In genomic region chr9:87661241-87661640, GRCh38 we compare ENCODE assay signal across 21 cellular contexts.
DNase-seq lines count a peak whose midpoint lies in the region; ATAC-seq and TF ChIP-seq lines count a peak whose summit lies in the region.
"Had no signal": no experiment of that assay in that cellular context is flagged by ENCODE, and none has a peak within 500 bp of the region (broad histone marks: within the 10 kb centered on the region; RNA-seq: fewer than 3 reads in every experiment).

No MANE protein-coding gene starts in this region.

- peak; percentile 44 for ATAC-seq in activated CD4-positive, alpha-beta T cell treated with anti-CD3 and anti-CD28 coated beads for 36 hours
- ATAC-seq in GM19035 (IDR thresholded peaks at IDR 0.05; ENCODE audit: unreplicated experiment) = no peak
- no peak for ATAC-seq in left lobe of liver
- ATAC-seq: SK-N-SH treated with all-trans-retinoic acid at 6 μM for 48 hours had no signal

- CTCF ChIA-PET in activated CD4-positive, alpha-beta T cell treated with anti-CD3 and anti-CD28 coated beads for 36 hours (lab: Charles Lee) = interaction anchor here (1.0 to 2.5 kb wide), 2 partner anchors 151 to 323 kb away, joined by 3 to 19 read pairs; no protein-coding TSS in a partner anchor
- CTCF ChIA-PET in CD8-positive, alpha-beta memory T cell (lab: Charles Lee) = no interaction called here

- H3K4me3 ChIP-seq in SK-N-MC = no peak overlapping the region
- H3K4me3 ChIP-seq in CD8-positive, alpha-beta memory T cell (ENCODE audit: low read length) = no peak overlapping the region
- H3K4me3 ChIP-seq: MG63 had no signal

- POLR2A ChIA-PET in activated CD4-positive, alpha-beta T cell treated with anti-CD3 and anti-CD28 coated beads for 36 hours (lab: Charles Lee) = no interaction called here
- POLR2A ChIA-PET in CD8-positive, alpha-beta memory T cell (lab: Charles Lee) = no interaction called here

- no peak for DNase-seq in activated CD4-positive, alpha-beta T cell treated with anti-CD3 and anti-CD28 coated beads for 36 hours
- DNase-seq in activated CD4-positive, alpha-beta T cell treated with anti-CD3 and anti-CD28 coated beads, Interleukin-2, amount 50 U/mL, for 4 hours = no peak
- no peak for DNase-seq in SK-N-MC (ENCODE audit: low read depth, low spot score)
- DNase-seq in mesothelial cell of epicardium (ENCODE audit: low spot score in 2 of 2, unreplicated experiment in 2 of 2) = no peak
- no peak for DNase-seq in AG20443 (ENCODE audit: low spot score)
- DNase-seq in CD8-positive, alpha-beta memory T cell = no peak
- no peak for DNase-seq in left lobe of liver (ENCODE audit: low spot score)
- DNase-seq: ACHN, KBM-7, MG63, NCI-H1105 treated with DMSO at 0.1 percent for 48 hours, NCI-H146, NCI-H1930, NCI-H2107, NCI-H446, NCI-H524 treated with DMSO at 0.1 percent for 48 hours, NCI-H774, SIG-M5 had no signal

- no peak overlapping the region for H3K9ac ChIP-seq in SK-N-MC (ENCODE audit: insufficient read length)

- no peaks in the 10 kb centered on the region for H3K27me3 ChIP-seq in CD8-positive, alpha-beta memory T cell (ENCODE audit: insufficient read depth, low read length, poor library complexity, severe bottlenecking)
- H3K27me3 ChIP-seq: MG63 had no signal

- intact Hi-C loops in activated CD4-positive, alpha-beta T cell treated with anti-CD3 and anti-CD28 coated beads for 36 hours (cut with DNase I, micrococcal nuclease) = loop anchor here in 1 of 2 experiments (10.0 kb wide), 1 partner anchor 1226 kb away; no protein-coding TSS in a partner anchor

- no peak overlapping the region for H3K4me3 Mint-ChIP-seq in activated CD4-positive, alpha-beta T cell treated with anti-CD3 and anti-CD28 coated beads for 36 hours
- no peak overlapping the region for H3K4me3 Mint-ChIP-seq in mesothelial cell of epicardium
- H3K4me3 Mint-ChIP-seq in CD8-positive, alpha-beta memory T cell = no peak overlapping the region

- H3K9me3 Mint-ChIP-seq in activated CD4-positive, alpha-beta T cell treated with anti-CD3 and anti-CD28 coated beads for 36 hours (ENCODE audit: low read depth) = no peaks in the 10 kb centered on the region
- H3K9me3 Mint-ChIP-seq in mesothelial cell of epicardium = peaks cover 4% of the 10 kb centered on the region
- peaks cover 0 to 6% (median 0%) of the 10 kb centered on the region in 5 donors for H3K9me3 Mint-ChIP-seq in CD8-positive, alpha-beta memory T cell

- TF ChIP-seq CTCF in mesothelial cell of epicardium (IDR thresholded peaks at IDR 0.05; ENCODE audit: unreplicated experiment) = no peak

- peak overlapping the region; percentile 48 for H3K27ac ChIP-seq in SK-N-MC
- H3K27ac ChIP-seq in CD8-positive, alpha-beta memory T cell (ENCODE audit: low read depth, low read length) = no peak overlapping the region
- H3K27ac ChIP-seq: 22Rv1 had no signal

- 0 out of 2 replicates have a peak, but pooled peaks cover 6% of the 10 kb centered on the region for H3K9me3 ChIP-seq in SK-N-MC (ENCODE audit: low read depth, low read length)
- no peaks in the 10 kb centered on the region for H3K9me3 ChIP-seq in CD8-positive, alpha-beta memory T cell (ENCODE audit: low read length)

- H3K4me1 ChIP-seq in CD8-positive, alpha-beta memory T cell (ENCODE audit: insufficient read depth, low read length) = no peaks in the 10 kb centered on the region

- no peaks in the 10 kb centered on the region for H3K36me3 Mint-ChIP-seq in activated CD4-positive, alpha-beta T cell treated with anti-CD3 and anti-CD28 coated beads for 36 hours (ENCODE audit: low read depth)
- peaks cover 65% of the 10 kb centered on the region for H3K36me3 Mint-ChIP-seq in mesothelial cell of epicardium
- no peaks in the 10 kb centered on the region for H3K36me3 Mint-ChIP-seq in CD8-positive, alpha-beta memory T cell

- H3K4me1 Mint-ChIP-seq in activated CD4-positive, alpha-beta T cell treated with anti-CD3 and anti-CD28 coated beads for 36 hours = peaks cover 10% of the 10 kb centered on the region
- peaks cover 27% of the 10 kb centered on the region for H3K4me1 Mint-ChIP-seq in mesothelial cell of epicardium
- no peaks in the 10 kb centered on the region for H3K4me1 Mint-ChIP-seq in CD8-positive, alpha-beta memory T cell

- H3K36me3 ChIP-seq in SK-N-MC (ENCODE audit: insufficient read depth, low read length) = peaks cover 80% of the 10 kb centered on the region
- H3K36me3 ChIP-seq in CD8-positive, alpha-beta memory T cell (ENCODE audit: insufficient read depth, low read length) = no peaks in the 10 kb centered on the region

- H3K27me3 Mint-ChIP-seq in activated CD4-positive, alpha-beta T cell treated with anti-CD3 and anti-CD28 coated beads for 36 hours = peaks cover 2% of the 10 kb centered on the region
- no peaks in the 10 kb centered on the region for H3K27me3 Mint-ChIP-seq in mesothelial cell of epicardium (ENCODE audit: low read depth)
- peaks cover 3 to 4% of the 10 kb centered on the region in 2 donors for H3K27me3 Mint-ChIP-seq in CD8-positive, alpha-beta memory T cell

- no peak overlapping the region for H3K27ac Mint-ChIP-seq in activated CD4-positive, alpha-beta T cell treated with anti-CD3 and anti-CD28 coated beads for 36 hours
- H3K27ac Mint-ChIP-seq in mesothelial cell of epicardium = peak overlapping the region; percentile 79
- H3K27ac Mint-ChIP-seq in CD8-positive, alpha-beta memory T cell = no peak overlapping the region
